Comparison of ENCODE assay signal across 8 cellular contexts in genomic region chr2:24083567-24084385, GRCh38. TPM values are rescaled to one million over a fixed set of nuclear protein-coding genes. Genes with fewer than 3 reads are reported as not detected.
A peak's percentile ranks its signal among the peaks of the same experiment; 100 is the strongest.
DNase-seq lines count a peak whose midpoint lies in the region; ATAC-seq, FAIRE-seq and TF ChIP-seq lines count a peak whose summit lies in the region.

No MANE protein-coding gene starts in this region.

- H3K4me3 ChIP-seq in PC-9 = peak overlapping the region; percentile 71
- H3K4me3 ChIP-seq in keratinocyte (ENCODE audit: control insufficient read depth in 2 of 3, extremely low read depth in 1 of 3, insufficient read depth in 2 of 3, low read depth in 1 of 3, low read length in 3 of 3) = peak overlapping the region; percentile 63 to 80 (median 70)

- POLR2A ChIA-PET in PC-9 (lab: Charles Lee; ENCODE audit: unreplicated experiment) = interaction anchor here (0.5 to 1.5 kb wide), 9 partner anchors 23 to 373 kb away, joined by 3 to 9 read pairs (median 4); partner anchors contain the start of genes ATAD2B and WDCP

- peak; percentile 9 for FAIRE-seq in keratinocyte (lab: Jason Lieb, UNC)

- H3K9ac ChIP-seq in keratinocyte (ENCODE audit: control insufficient read depth, extremely low read depth, insufficient read depth, low read length) = peak overlapping the region; percentile 86

- CTCF ChIA-PET in PC-9 (lab: Charles Lee) = interaction anchor here (0.6 to 1.8 kb wide), 8 partner anchors 25 to 693 kb away, joined by 3 to 14 read pairs (median 6); partner anchors contain the start of genes ATAD2B and WDCP

- no peaks in the 10 kb centered on the region for H3K9me3 ChIP-seq in PC-9 (ENCODE audit: insufficient read depth, low read depth)
- no peaks in the 10 kb centered on the region for H3K9me3 ChIP-seq in keratinocyte (ENCODE audit: control insufficient read depth, low read depth, low read length)

- H3K4me1 ChIP-seq in PC-9 (replicated peaks; ENCODE audit: insufficient read depth) (peaks cover 18% of the 10 kb centered on the region), keratinocyte (ENCODE audit: control insufficient read depth, extremely low read depth, insufficient read depth, low read length) (peaks cover 11% of the 10 kb centered on the region)

- intact Hi-C loops in PC-9 (cut with micrococcal nuclease; ENCODE audit: unreplicated experiment) = loop anchor here (1.0 to 5.0 kb wide), 11 partner anchors 7 to 709 kb away; partner anchors contain the start of genes ATAD2B, CENPO, FAM228B and ITSN2

- H2AFZ ChIP-seq in PC-9 (peak overlapping the region; percentile 95), keratinocyte (ENCODE audit: control insufficient read depth, low read length) (peak overlapping the region; percentile 92)

- no peaks in the 10 kb centered on the region for H4K20me1 ChIP-seq in PC-9 (ENCODE audit: insufficient read depth)
- H4K20me1 ChIP-seq in keratinocyte (ENCODE audit: control insufficient read depth, extremely low read depth, insufficient read depth, low read length) = no peaks in the 10 kb centered on the region

- H3K27me3 ChIP-seq in PC-9 (ENCODE audit: insufficient read depth, low read depth) = no peaks in the 10 kb centered on the region
- H3K27me3 ChIP-seq in keratinocyte (ENCODE audit: control insufficient read depth, extremely low read depth, insufficient read depth, low read length) = no peaks in the 10 kb centered on the region

- H3F3A ChIP-seq in PC-9 (ENCODE audit: insufficient read depth, low read depth) = peaks cover 27% of the 10 kb centered on the region

- no peak for TF ChIP-seq CTCF in PC-9 (conservative IDR thresholded peaks at IDR 0.05)
- TF ChIP-seq CTCF in keratinocyte (optimal IDR thresholded peaks at IDR 0.05 in 1 of 3, IDR thresholded peaks at IDR 0.05 in 1 of 3, conservative IDR thresholded peaks at IDR 0.05 in 1 of 3; ENCODE audit: extremely low read depth in 1 of 3, insufficient read depth in 2 of 3, low read length in 3 of 3) = no peak

- DNase-seq in activated T-cell treated with anti-CD3 and anti-CD28 coated beads for 4 hours (peak; percentile 8), HuH-7.5 (ENCODE audit: low spot score) (peak; percentile 68), PC-9 (peak; percentile 86 to 96), T47D (ENCODE audit: low read depth in 1 of 2, low spot score in 1 of 2) (peak; percentile 35 to 87), keratinocyte (ENCODE audit: low read depth, low spot score) (peak; percentile 77)
- no peak for DNase-seq in activated T-cell treated with anti-CD3 and anti-CD28 coated beads, Interleukin-2, amount 50 U/mL, for 48 hours
- peak; percentile 4 for DNase-seq in stimulated activated CD8-positive, alpha-beta memory T cell treated with anti-CD3 and anti-CD28 coated beads, Interleukin-7, amount 100 ng/mL, for 24 hours (ENCODE audit: low read depth)

- H3K9me1 ChIP-seq in keratinocyte (ENCODE audit: control insufficient read depth, extremely low read depth, insufficient read depth, low read length) = no peaks in the 10 kb centered on the region

- BruUV-seq in PC-9 (replicated peaks; lab: Mats Ljungman, UMichigan) = TSS peak; percentile 50

- dilution Hi-C loops in keratinocyte (cut with MboI; ENCODE audit: extremely low pct_ligation_motif_present, low sequenced_read_pairs) = no loop called here

- in situ Hi-C loops in T47D (cut with HindIII; ENCODE audit: low pct_unique_long_range_greater_than_20kb, low sequenced_read_pairs) = no loop called here

- H3K9me2 ChIP-seq in PC-9 (ENCODE audit: insufficient read depth) = no peaks in the 10 kb centered on the region

- peak overlapping the region; percentile 86 for H3K4me2 ChIP-seq in PC-9
- peak overlapping the region; percentile 99 for H3K4me2 ChIP-seq in keratinocyte (ENCODE audit: control insufficient read depth, extremely low read depth, insufficient read depth, low read depth, low read length)

- H3K36me3 ChIP-seq in PC-9 (ENCODE audit: low read depth) (no peaks in the 10 kb centered on the region), keratinocyte (ENCODE audit: control insufficient read depth in 2 of 2, extremely low read depth in 1 of 2, insufficient read depth in 2 of 2, low read length in 2 of 2) (peaks cover 5 to 17% of the 10 kb centered on the region in 2 experiments)

- peak; percentile 75 for ATAC-seq in GM21723 (IDR thresholded peaks at IDR 0.05; ENCODE audit: unreplicated experiment)

- H3K27ac ChIP-seq in PC-9 = peak overlapping the region; percentile 61
- peak overlapping the region; percentile 82 for H3K27ac ChIP-seq in keratinocyte (ENCODE audit: control insufficient read depth, insufficient read depth, low read length)

- H3K79me2 ChIP-seq in PC-9 (ENCODE audit: low read depth) (no peaks in the 10 kb centered on the region), keratinocyte (ENCODE audit: control insufficient read depth, insufficient read depth, low read length) (no peaks in the 10 kb centered on the region)

RNA-seq across cellular contexts. Expression of gene TP53I3, which starts 0.9 kb away (rescaled TPM):
- total RNA-seq in PC-9 (2021) = 21.4 and 22.9 TPM in 2 replicates
- polyA plus RNA-seq in keratinocyte = 30.9 to 53.9 TPM (median 36.3 TPM) in 3 replicates
- polyA plus RNA-seq in keratinocyte (2011; ENCODE audit: low read depth) = 7.9 TPM
- polyA plus RNA-seq in keratinocyte (2011; cell fraction: cytosol; rRNA removed) = 29.2 and 37.1 TPM in 2 replicates
- 66.2 and 74.2 TPM in 2 replicates for polyA plus RNA-seq in keratinocyte (2011; cell fraction: nucleus; rRNA removed)
- polyA plus RNA-seq in keratinocyte (2012; ENCODE audit: low replicate concordance) = 12.3 and 37.3 TPM in 2 replicates
- polyA minus RNA-seq in keratinocyte = 18.4 to 33.0 TPM (median 31.0 TPM) in 3 replicates
- polyA minus RNA-seq in keratinocyte (2011; cell fraction: cytosol; rRNA and poly(A)+ RNA removed) = 35.7 TPM
- polyA minus RNA-seq in keratinocyte (2011; cell fraction: nucleus; rRNA and poly(A)+ RNA removed) = 16.5 and 17.1 TPM in 2 replicates

RNA-seq across cellular contexts. Expression of gene SF3B6, which starts 7.7 kb away (rescaled TPM):
- 106 and 123 TPM in 2 replicates for total RNA-seq in PC-9 (2021)
- polyA plus RNA-seq in keratinocyte = 189 to 347 TPM (median 265 TPM) in 3 replicates
- polyA plus RNA-seq in keratinocyte (2011; ENCODE audit: low read depth) = 139 TPM
- polyA plus RNA-seq in keratinocyte (2011; cell fraction: cytosol; rRNA removed) = 282 and 428 TPM in 2 replicates
- 119 and 148 TPM in 2 replicates for polyA plus RNA-seq in keratinocyte (2011; cell fraction: nucleus; rRNA removed)
- polyA plus RNA-seq in keratinocyte (2012; ENCODE audit: low replicate concordance) = 200 and 212 TPM in 2 replicates
- 13.4 to 63.6 TPM (median 36.7 TPM) in 3 replicates for polyA minus RNA-seq in keratinocyte
- 74.1 TPM for polyA minus RNA-seq in keratinocyte (2011; cell fraction: cytosol; rRNA and poly(A)+ RNA removed)
- polyA minus RNA-seq in keratinocyte (2011; cell fraction: nucleus; rRNA and poly(A)+ RNA removed) = 13.5 and 28.2 TPM in 2 replicates

RNA-seq across cellular contexts. Expression of gene FKBP1B, which starts 34.2 kb away (rescaled TPM):
- total RNA-seq in PC-9 (2021) = 4.5 and 4.6 TPM in 2 replicates
- polyA plus RNA-seq in keratinocyte = 21.9 to 27.9 TPM (median 24.5 TPM) in 3 replicates
- polyA plus RNA-seq in keratinocyte (2011; ENCODE audit: low read depth) = 2.3 TPM
- 24.8 and 29.9 TPM in 2 replicates for polyA plus RNA-seq in keratinocyte (2011; cell fraction: cytosol; rRNA removed)
- 9.5 and 11.9 TPM in 2 replicates for polyA plus RNA-seq in keratinocyte (2011; cell fraction: nucleus; rRNA removed)
- 7.7 and 16.8 TPM in 2 replicates for polyA plus RNA-seq in keratinocyte (2012; ENCODE audit: low replicate concordance)
- polyA minus RNA-seq in keratinocyte = 9.1 to 16.9 TPM (median 14.9 TPM) in 3 replicates
- 5.8 TPM for polyA minus RNA-seq in keratinocyte (2011; cell fraction: cytosol; rRNA and poly(A)+ RNA removed)
- polyA minus RNA-seq in keratinocyte (2011; cell fraction: nucleus; rRNA and poly(A)+ RNA removed) = 1.7 and 2.9 TPM in 2 replicates

RNA-seq across cellular contexts. Expression of gene WDCP, which starts 36.6 kb away (rescaled TPM):
- 7.9 and 13.5 TPM in 2 replicates for total RNA-seq in PC-9 (2021)
- polyA plus RNA-seq in keratinocyte = 10.8 to 11.4 TPM (median 11.0 TPM) in 3 replicates
- polyA plus RNA-seq in keratinocyte (2011; ENCODE audit: low read depth) = 0.49 TPM
- polyA plus RNA-seq in keratinocyte (2011; cell fraction: cytosol; rRNA removed) = 4.3 and 8.4 TPM in 2 replicates
- 10.3 and 12.9 TPM in 2 replicates for polyA plus RNA-seq in keratinocyte (2011; cell fraction: nucleus; rRNA removed)
- polyA plus RNA-seq in keratinocyte (2012; ENCODE audit: low replicate concordance) = 1.7 and 6.1 TPM in 2 replicates
- 22.0 to 24.4 TPM (median 23.3 TPM) in 3 replicates for polyA minus RNA-seq in keratinocyte
- polyA minus RNA-seq in keratinocyte (2011; cell fraction: cytosol; rRNA and poly(A)+ RNA removed) = 3.6 TPM
- 6.9 and 16.8 TPM in 2 replicates for polyA minus RNA-seq in keratinocyte (2011; cell fraction: nucleus; rRNA and poly(A)+ RNA removed)

RNA-seq across cellular contexts. Expression of gene PFN4, which starts 39.4 kb away (rescaled TPM):
- 1.2 and 2.6 TPM in 2 replicates for total RNA-seq in PC-9 (2021)
- polyA plus RNA-seq in keratinocyte = 0.14 to 0.28 TPM (median 0.16 TPM) in 3 replicates
- not detected for polyA plus RNA-seq in keratinocyte (2011; ENCODE audit: low read depth)
- polyA plus RNA-seq in keratinocyte (2011; cell fraction: cytosol; rRNA removed) = 0.09 and 0.21 TPM in 2 replicates
- 0.29 and 0.52 TPM in 2 replicates for polyA plus RNA-seq in keratinocyte (2011; cell fraction: nucleus; rRNA removed)
- polyA plus RNA-seq in keratinocyte (2012; ENCODE audit: low replicate concordance) = 0.22 TPM in 1 of 2 replicates, not detected in the other
- not detected in 3 replicates for polyA minus RNA-seq in keratinocyte
- not detected for polyA minus RNA-seq in keratinocyte (2011; cell fraction: cytosol; rRNA and poly(A)+ RNA removed)
- polyA minus RNA-seq in keratinocyte (2011; cell fraction: nucleus; rRNA and poly(A)+ RNA removed) = not detected in 2 replicates

Comparison
In these comparisons a context has a peak if more than half of its experiments do, and no peak if none do; other contexts are left out.
1. DNase-seq: peak in activated T-cell treated with anti-CD3 and anti-CD28 coated beads for 4 hours (single experiment), HuH-7.5 (single experiment), PC-9 (2 of 2), T47D (2 of 2), keratinocyte (single experiment) and stimulated activated CD8-positive, alpha-beta memory T cell treated with anti-CD3 and anti-CD28 coated beads, Interleukin-7, amount 100 ng/mL, for 24 hours (single experiment); none in activated T-cell treated with anti-CD3 and anti-CD28 coated beads, Interleukin-2, amount 50 U/mL, for 48 hours (0 of 2).